In the genomic region with DNA sequence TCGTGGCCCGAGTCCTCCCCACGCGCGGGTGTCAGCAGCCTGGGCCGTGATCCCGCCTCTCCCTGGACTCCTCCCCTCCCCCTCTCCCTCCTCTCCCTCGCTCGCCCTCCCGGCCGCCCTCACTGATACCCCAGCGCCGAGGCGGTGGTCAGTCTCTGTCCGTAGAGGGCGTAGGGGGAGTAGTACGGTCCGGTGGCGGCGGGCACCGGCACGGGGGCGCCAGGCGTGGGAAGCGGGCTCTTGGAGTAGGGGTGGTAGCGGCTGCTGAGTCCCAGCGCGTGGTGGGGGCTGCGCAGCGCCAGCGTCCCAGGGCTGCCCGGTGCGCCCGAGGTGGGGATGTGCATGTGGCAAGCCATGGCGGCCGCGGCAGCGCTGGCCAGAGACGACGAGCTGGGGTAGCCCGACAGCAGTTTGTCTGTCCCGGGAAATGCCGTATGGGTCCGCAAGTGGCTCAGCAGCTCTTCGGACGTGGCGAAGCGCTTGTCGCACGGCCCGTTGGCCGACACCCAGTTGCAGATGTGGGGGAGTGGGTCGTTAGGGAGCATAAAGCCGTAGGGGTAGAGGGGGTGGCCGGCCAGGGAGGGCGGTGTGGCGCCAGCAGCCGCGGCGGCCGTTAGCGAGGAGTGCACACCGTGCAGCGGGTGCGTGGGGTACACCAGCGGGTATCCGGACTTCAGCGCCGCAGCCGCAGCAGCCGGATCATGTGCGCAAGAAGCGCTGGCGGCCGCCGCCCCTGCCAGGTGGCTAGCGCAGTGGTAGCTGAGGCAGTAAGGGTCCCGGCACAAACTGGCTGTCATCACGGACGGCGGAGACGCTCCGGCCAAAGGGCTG, we compare ENCODE assay signal across 1 cellular context.
TF ChIP-seq lines count a peak whose summit lies in the region.

No MANE protein-coding gene starts in this region.

TF ChIP-seq in HepG2, 621 proteins besides CTCF, POLR2A, EP300 and RAD21 (continues in another document):
- TF ChIP-seq ZNF672 (CRISPR knock-in tag; IDR thresholded peaks at IDR 0.05): no peak
- no peak for TF ChIP-seq SMARCE1 (IDR thresholded peaks at IDR 0.05; ENCODE audit: borderline replicate concordance)
- TF ChIP-seq, protein P1, sequence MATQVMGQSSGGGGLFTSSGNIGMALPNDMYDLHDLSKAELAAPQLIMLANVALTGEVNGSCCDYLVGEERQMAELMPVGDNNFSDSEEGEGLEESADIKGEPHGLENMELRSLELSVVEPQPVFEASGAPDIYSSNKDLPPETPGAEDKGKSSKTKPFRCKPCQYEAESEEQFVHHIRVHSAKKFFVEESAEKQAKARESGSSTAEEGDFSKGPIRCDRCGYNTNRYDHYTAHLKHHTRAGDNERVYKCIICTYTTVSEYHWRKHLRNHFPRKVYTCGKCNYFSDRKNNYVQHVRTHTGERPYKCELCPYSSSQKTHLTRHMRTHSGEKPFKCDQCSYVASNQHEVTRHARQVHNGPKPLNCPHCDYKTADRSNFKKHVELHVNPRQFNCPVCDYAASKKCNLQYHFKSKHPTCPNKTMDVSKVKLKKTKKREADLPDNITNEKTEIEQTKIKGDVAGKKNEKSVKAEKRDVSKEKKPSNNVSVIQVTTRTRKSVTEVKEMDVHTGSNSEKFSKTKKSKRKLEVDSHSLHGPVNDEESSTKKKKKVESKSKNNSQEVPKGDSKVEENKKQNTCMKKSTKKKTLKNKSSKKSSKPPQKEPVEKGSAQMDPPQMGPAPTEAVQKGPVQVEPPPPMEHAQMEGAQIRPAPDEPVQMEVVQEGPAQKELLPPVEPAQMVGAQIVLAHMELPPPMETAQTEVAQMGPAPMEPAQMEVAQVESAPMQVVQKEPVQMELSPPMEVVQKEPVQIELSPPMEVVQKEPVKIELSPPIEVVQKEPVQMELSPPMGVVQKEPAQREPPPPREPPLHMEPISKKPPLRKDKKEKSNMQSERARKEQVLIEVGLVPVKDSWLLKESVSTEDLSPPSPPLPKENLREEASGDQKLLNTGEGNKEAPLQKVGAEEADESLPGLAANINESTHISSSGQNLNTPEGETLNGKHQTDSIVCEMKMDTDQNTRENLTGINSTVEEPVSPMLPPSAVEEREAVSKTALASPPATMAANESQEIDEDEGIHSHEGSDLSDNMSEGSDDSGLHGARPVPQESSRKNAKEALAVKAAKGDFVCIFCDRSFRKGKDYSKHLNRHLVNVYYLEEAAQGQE (IDR thresholded peaks at IDR 0.05; ENCODE audit: borderline replicate concordance in 1 of 2, low read depth in 1 of 2, low read length in 2 of 2): no peak
- peak; percentile 61 for TF ChIP-seq HNRNPLL (IDR thresholded peaks at IDR 0.05; ENCODE audit: low read depth, low read length, poor library complexity, severe bottlenecking)
- TF ChIP-seq ZNF407 (CRISPR knock-in tag; IDR thresholded peaks at IDR 0.05; ENCODE audit: not compliant biosample characterization): peak; percentile 4
- TF ChIP-seq ZNF263 (CRISPR knock-in tag; IDR thresholded peaks at IDR 0.05): peak; percentile 82
- TF ChIP-seq SP5 (CRISPR knock-in tag; IDR thresholded peaks at IDR 0.05; ENCODE audit: borderline replicate concordance, low read depth): no peak
- peak; percentile 37; the same call in 1 of the 2 replicates for TF ChIP-seq ZNF749 (CRISPR knock-in tag; IDR thresholded peaks at IDR 0.05; ENCODE audit: borderline replicate concordance)
- 0 out of 2 replicates have a peak, but pooled peaks have one; percentile 18 for TF ChIP-seq ZC3H4 (CRISPR knock-in tag; IDR thresholded peaks at IDR 0.05; ENCODE audit: borderline replicate concordance)
- TF ChIP-seq SAFB2 (CRISPR knock-in tag; IDR thresholded peaks at IDR 0.05; ENCODE audit: borderline replicate concordance, low read depth): peak; percentile 20; the same call in 1 of the 2 replicates
- peak; percentile 99 for TF ChIP-seq ZC3H13 (CRISPR knock-in tag; IDR thresholded peaks at IDR 0.05)
- TF ChIP-seq, protein P2, sequence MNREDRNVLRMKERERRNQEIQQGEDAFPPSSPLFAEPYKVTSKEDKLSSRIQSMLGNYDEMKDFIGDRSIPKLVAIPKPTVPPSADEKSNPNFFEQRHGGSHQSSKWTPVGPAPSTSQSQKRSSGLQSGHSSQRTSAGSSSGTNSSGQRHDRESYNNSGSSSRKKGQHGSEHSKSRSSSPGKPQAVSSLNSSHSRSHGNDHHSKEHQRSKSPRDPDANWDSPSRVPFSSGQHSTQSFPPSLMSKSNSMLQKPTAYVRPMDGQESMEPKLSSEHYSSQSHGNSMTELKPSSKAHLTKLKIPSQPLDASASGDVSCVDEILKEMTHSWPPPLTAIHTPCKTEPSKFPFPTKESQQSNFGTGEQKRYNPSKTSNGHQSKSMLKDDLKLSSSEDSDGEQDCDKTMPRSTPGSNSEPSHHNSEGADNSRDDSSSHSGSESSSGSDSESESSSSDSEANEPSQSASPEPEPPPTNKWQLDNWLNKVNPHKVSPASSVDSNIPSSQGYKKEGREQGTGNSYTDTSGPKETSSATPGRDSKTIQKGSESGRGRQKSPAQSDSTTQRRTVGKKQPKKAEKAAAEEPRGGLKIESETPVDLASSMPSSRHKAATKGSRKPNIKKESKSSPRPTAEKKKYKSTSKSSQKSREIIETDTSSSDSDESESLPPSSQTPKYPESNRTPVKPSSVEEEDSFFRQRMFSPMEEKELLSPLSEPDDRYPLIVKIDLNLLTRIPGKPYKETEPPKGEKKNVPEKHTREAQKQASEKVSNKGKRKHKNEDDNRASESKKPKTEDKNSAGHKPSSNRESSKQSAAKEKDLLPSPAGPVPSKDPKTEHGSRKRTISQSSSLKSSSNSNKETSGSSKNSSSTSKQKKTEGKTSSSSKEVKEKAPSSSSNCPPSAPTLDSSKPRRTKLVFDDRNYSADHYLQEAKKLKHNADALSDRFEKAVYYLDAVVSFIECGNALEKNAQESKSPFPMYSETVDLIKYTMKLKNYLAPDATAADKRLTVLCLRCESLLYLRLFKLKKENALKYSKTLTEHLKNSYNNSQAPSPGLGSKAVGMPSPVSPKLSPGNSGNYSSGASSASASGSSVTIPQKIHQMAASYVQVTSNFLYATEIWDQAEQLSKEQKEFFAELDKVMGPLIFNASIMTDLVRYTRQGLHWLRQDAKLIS (CRISPR knock-in tag; IDR thresholded peaks at IDR 0.05): peak; percentile 72; the same call in 1 of the 2 replicates
- TF ChIP-seq ZNF274 (CRISPR knock-in tag; IDR thresholded peaks at IDR 0.05): 0 out of 2 replicates have a peak, but pooled peaks have one; percentile 10
- peak; percentile 90 for TF ChIP-seq RBM22 (optimal IDR thresholded peaks at IDR 0.05; ENCODE audit: low read length)
- no peak for TF ChIP-seq ZGPAT (CRISPR knock-in tag; IDR thresholded peaks at IDR 0.05)
- 0 out of 2 replicates have a peak, but pooled peaks have one; percentile 37 for TF ChIP-seq ATF7-NPFF (CRISPR knock-in tag; IDR thresholded peaks at IDR 0.05; ENCODE audit: low read depth)
- TF ChIP-seq ZMYM2 (CRISPR knock-in tag; IDR thresholded peaks at IDR 0.05): 0 out of 2 replicates have a peak, but pooled peaks have one; percentile 28
- TF ChIP-seq PRPF4 (IDR thresholded peaks at IDR 0.05; ENCODE audit: low read depth, low read length, poor library complexity, severe bottlenecking): peak; percentile 31
- 0 out of 2 replicates have a peak, but pooled peaks have one; percentile 16 for TF ChIP-seq ZNF816 (CRISPR knock-in tag; IDR thresholded peaks at IDR 0.05; ENCODE audit: borderline replicate concordance)
- 0 out of 2 replicates have a peak, but pooled peaks have one; percentile 19 for TF ChIP-seq SNRNP70 (IDR thresholded peaks at IDR 0.05; ENCODE audit: low read depth, low read length)
- peak; percentile 94 for TF ChIP-seq HNRNPK (IDR thresholded peaks at IDR 0.05; ENCODE audit: low read depth, low read length, poor library complexity, severe bottlenecking)
- TF ChIP-seq ZNF720 (CRISPR knock-in tag; IDR thresholded peaks at IDR 0.05): no peak
- no peak for TF ChIP-seq DNMT3B (CRISPR knock-in tag; conservative IDR thresholded peaks at IDR 0.05)
- TF ChIP-seq AKAP8 (CRISPR knock-in tag; IDR thresholded peaks at IDR 0.05): 0 out of 2 replicates have a peak, but pooled peaks have one; percentile 33
- TF ChIP-seq ZBTB33 (CRISPR knock-in tag; IDR thresholded peaks at IDR 0.05): peak; percentile 91
- TF ChIP-seq ZFP36L1 (CRISPR knock-in tag; IDR thresholded peaks at IDR 0.05): no peak
- TF ChIP-seq POLR2G (IDR thresholded peaks at IDR 0.05; ENCODE audit: low read depth, low read length): 0 out of 2 replicates have a peak, but pooled peaks have one; percentile 16
- TF ChIP-seq ZNF740 (CRISPR knock-in tag; IDR thresholded peaks at IDR 0.05): no peak
- TF ChIP-seq FOXK1 (CRISPR knock-in tag; IDR thresholded peaks at IDR 0.05; ENCODE audit: borderline replicate concordance, low read depth): no peak
- TF ChIP-seq ZBTB38 (CRISPR knock-in tag; IDR thresholded peaks at IDR 0.05): peak; percentile 98
